23 cellular contexts compared by ENCODE assay signal in genomic region chr3:53731934-53732624, GRCh38.
"Had no signal": no experiment of that assay in that cellular context is flagged by ENCODE, and none has a peak within 500 bp of the region (broad histone marks: within the 10 kb centered on the region; RNA-seq: fewer than 3 reads in every experiment).

No MANE protein-coding gene starts in this region.

- FAIRE-seq: astrocyte, frontal cortex had no signal

- H3K4me3 ChIP-seq: esophagus muscularis mucosa, left ventricle myocardium inferior, thoracic aorta, upper lobe of left lung had no signal

- H3K27ac ChIP-seq: esophagus muscularis mucosa, left ventricle myocardium inferior, thoracic aorta, upper lobe of left lung had no signal

- H3K4me1 Mint-ChIP-seq: activated naive CD8-positive, alpha-beta T cell treated with anti-CD3 and anti-CD28 coated beads for 36 hours; natural killer cell had no signal

- H3K9me3 Mint-ChIP-seq: activated naive CD8-positive, alpha-beta T cell treated with anti-CD3 and anti-CD28 coated beads for 36 hours; activated T-cell treated with anti-CD3 and anti-CD28 coated beads, Interleukin-2, amount 50 U/mL, for 4 hours; natural killer cell had no signal

- H3K27me3 ChIP-seq: esophagus muscularis mucosa, upper lobe of left lung had no signal

- H3K27ac Mint-ChIP-seq: activated naive CD8-positive, alpha-beta T cell treated with anti-CD3 and anti-CD28 coated beads for 36 hours; natural killer cell; progenitor cell of endocrine pancreas had no signal

- H3K27me3 Mint-ChIP-seq: progenitor cell of endocrine pancreas had no signal

- H3K36me3 ChIP-seq: esophagus muscularis mucosa, left ventricle myocardium inferior, thoracic aorta had no signal

- H3K4me1 ChIP-seq: upper lobe of left lung had no signal

- H3K4me3 Mint-ChIP-seq: activated naive CD8-positive, alpha-beta T cell treated with anti-CD3 and anti-CD28 coated beads for 36 hours; activated T-cell treated with anti-CD3 and anti-CD28 coated beads, Interleukin-2, amount 50 U/mL, for 4 hours; natural killer cell had no signal

- H3K36me3 Mint-ChIP-seq: activated naive CD8-positive, alpha-beta T cell treated with anti-CD3 and anti-CD28 coated beads for 36 hours; natural killer cell had no signal

- H3K9me3 ChIP-seq: esophagus muscularis mucosa, left ventricle myocardium inferior, thoracic aorta, upper lobe of left lung had no signal

- ATAC-seq: activated T-cell treated with anti-CD3 and anti-CD28 coated beads, Interleukin-2, amount 50 U/mL, for 4 hours; natural killer cell had no signal

- DNase-seq: activated CD4-positive, alpha-beta T cell treated with anti-CD3 and anti-CD28 coated beads for 4 hours; activated CD4-positive, alpha-beta T cell treated with anti-CD3 and anti-CD28 coated beads, Interleukin-2, amount 50 U/mL, for 48 hours; activated CD4-positive, CD25-positive, alpha-beta regulatory T cell; activated CD8-positive, alpha-beta memory T cell treated with anti-CD3 and anti-CD28 coated beads, Interleukin-2, amount 50 U/mL, for 48 hours; activated naive CD4-positive, alpha-beta T cell treated with Interleukin-2 at 50 U/mL for 16 hours; activated naive CD8-positive, alpha-beta T cell treated with anti-CD3 and anti-CD28 coated beads for 36 hours; activated T-cell treated with anti-CD3 and anti-CD28 coated beads, Interleukin-2, amount 50 U/mL, for 4 hours; central memory CD4-positive, alpha-beta T cell; hippocampal formation; kidney glomerular epithelial cell; left ventricle myocardium inferior; mammary epithelial cell; midbrain; natural killer cell; retina; stimulated activated CD4-positive, alpha-beta T cell treated with anti-CD3 and anti-CD28 coated beads, Interleukin-2, amount 100 ng/mL, for 48 hours; stimulated activated naive CD4-positive, alpha-beta T cell treated with Interleukin-2 at 50 U/mL for 16 hours had no signal
